ENCODE assay signal across 20 cellular contexts in genomic region chr2:211836409-211836808, GRCh38.
DNase-seq lines count a peak whose midpoint lies in the region; ATAC-seq and TF ChIP-seq lines count a peak whose summit lies in the region.
"Had no signal": no experiment of that assay in that cellular context is flagged by ENCODE, and none has a peak within 500 bp of the region (broad histone marks: within the 10 kb centered on the region; RNA-seq: fewer than 3 reads in every experiment).

No MANE protein-coding gene starts in this region.

- H3K27ac ChIP-seq in GM23338 (ENCODE audit: low read depth) (no peak overlapping the region), left lung (no peak overlapping the region)
- H3K27ac ChIP-seq: gastrocnemius medialis, psoas muscle, vagina, WERI-Rb-1 had no signal

- peaks cover 8% of the 10 kb centered on the region for H3K4me1 Mint-ChIP-seq in GM23338
- H3K4me1 Mint-ChIP-seq: activated naive CD8-positive, alpha-beta T cell treated with anti-CD3 and anti-CD28 coated beads for 36 hours; mesothelial cell of epicardium had no signal

- no peaks in the 10 kb centered on the region for H3K9me3 Mint-ChIP-seq in GM23338
- H3K9me3 Mint-ChIP-seq: mesothelial cell of epicardium; T-helper 1 cell treated with Interleukin-12 subunit alpha and Interleukin-12 subunit beta and Interleukin-4 antibody, amounts not matched to agents 30 μg/mL and 1 μg/mL, for 36 hours had no signal

- no peak overlapping the region for H2AFZ ChIP-seq in GM23338

- intact Hi-C loops in left lung (cut with DNase I): no loop called here

- ATAC-seq in GM23338 (no peak), left lung (peak; percentile 82), HG03108 (IDR thresholded peaks at IDR 0.05; ENCODE audit: unreplicated experiment) (no peak)
- ATAC-seq: activated CD8-positive, alpha-beta T cell treated with anti-CD3 and anti-CD28 coated beads for 36 hours; activated T-cell treated with anti-CD3 and anti-CD28 coated beads, Interleukin-2, amount 50 U/mL, for 72 hours; gastrocnemius medialis; psoas muscle had no signal

- no peak overlapping the region for H3K4me2 ChIP-seq in GM23338

- no peaks in the 10 kb centered on the region for H3K27me3 ChIP-seq in GM23338 (ENCODE audit: insufficient read depth)
- no peaks in the 10 kb centered on the region for H3K27me3 ChIP-seq in left lung
- H3K27me3 ChIP-seq: gastrocnemius medialis, vagina had no signal

- H3K9me2 ChIP-seq in GM23338 (ENCODE audit: insufficient read depth): no peaks in the 10 kb centered on the region

- H3K27me3 Mint-ChIP-seq in GM23338 (ENCODE audit: insufficient read depth, low read depth, poor library complexity): no peaks in the 10 kb centered on the region
- H3K27me3 Mint-ChIP-seq: activated CD8-positive, alpha-beta T cell treated with anti-CD3 and anti-CD28 coated beads for 36 hours; activated naive CD8-positive, alpha-beta T cell treated with anti-CD3 and anti-CD28 coated beads for 36 hours had no signal

- H3K79me2 ChIP-seq in GM23338 (replicated peaks; ENCODE audit: insufficient read depth): no peaks in the 10 kb centered on the region

- no peaks in the 10 kb centered on the region for H3F3A ChIP-seq in GM23338 (replicated peaks; ENCODE audit: low read depth)

- no peak overlapping the region for H3K4me3 ChIP-seq in GM23338
- no peak overlapping the region for H3K4me3 ChIP-seq in left lung
- H3K4me3 ChIP-seq: gastrocnemius medialis, psoas muscle, vagina had no signal

- H3K4me1 ChIP-seq in GM23338 (ENCODE audit: insufficient read depth) (no peaks in the 10 kb centered on the region), left lung (no peaks in the 10 kb centered on the region)
- H3K4me1 ChIP-seq: gastrocnemius medialis, psoas muscle, vagina had no signal

- DNase-seq in GM23338 (ENCODE audit: low spot score) (no peak), NCI-H146 (lab: John Stamatoyannopoulos, UW) (peak; percentile 70), NCI-H69 (lab: John Stamatoyannopoulos, UW) (peak; percentile 78), left lung (no peak), OCI-M1 (lab: John Stamatoyannopoulos, UW) (no peak), dermis blood vessel endothelial cell (no peak)
- DNase-seq: activated CD8-positive, alpha-beta T cell treated with anti-CD3 and anti-CD28 coated beads for 36 hours; activated naive CD8-positive, alpha-beta T cell treated with anti-CD3 and anti-CD28 coated beads for 36 hours; activated T-cell treated with anti-CD3 and anti-CD28 coated beads, Interleukin-2, amount 50 U/mL, for 72 hours; AML-193; cortex of kidney; gastrocnemius medialis; Kasumi-1; psoas muscle; Right ventricle myocardium superior; WERI-Rb-1 had no signal

- no peaks in the 10 kb centered on the region for H3K9me3 ChIP-seq in left lung
- H3K9me3 ChIP-seq: gastrocnemius medialis, psoas muscle, vagina had no signal

- TF ChIP-seq CTCF in GM23338 (conservative IDR thresholded peaks at IDR 0.05; ENCODE audit: low read depth in 2 of 2): no peak
- TF ChIP-seq CTCF in left lung (IDR thresholded peaks at IDR 0.05): no peak

- H3K4me3 Mint-ChIP-seq in GM23338: no peak overlapping the region
- H3K4me3 Mint-ChIP-seq: activated CD8-positive, alpha-beta T cell treated with anti-CD3 and anti-CD28 coated beads for 36 hours; activated naive CD8-positive, alpha-beta T cell treated with anti-CD3 and anti-CD28 coated beads for 36 hours; activated T-cell treated with anti-CD3 and anti-CD28 coated beads, Interleukin-2, amount 50 U/mL, for 72 hours; mesothelial cell of epicardium; T-helper 1 cell treated with Interleukin-12 subunit alpha and Interleukin-12 subunit beta and Interleukin-4 antibody, amounts not matched to agents 30 μg/mL and 1 μg/mL, for 36 hours had no signal

- H3K36me3 ChIP-seq in GM23338 (ENCODE audit: insufficient read depth) (no peaks in the 10 kb centered on the region), left lung (no peaks in the 10 kb centered on the region)
- H3K36me3 ChIP-seq: gastrocnemius medialis, vagina, WERI-Rb-1 had no signal

- no peaks in the 10 kb centered on the region for H3K36me3 Mint-ChIP-seq in GM23338 (ENCODE audit: low read depth)
- H3K36me3 Mint-ChIP-seq: activated naive CD8-positive, alpha-beta T cell treated with anti-CD3 and anti-CD28 coated beads for 36 hours; mesothelial cell of epicardium had no signal

- peak overlapping the region; percentile 7; the same call in 1 of the 2 replicates for H3K27ac Mint-ChIP-seq in GM23338
- H3K27ac Mint-ChIP-seq: activated CD8-positive, alpha-beta T cell treated with anti-CD3 and anti-CD28 coated beads for 36 hours; activated naive CD8-positive, alpha-beta T cell treated with anti-CD3 and anti-CD28 coated beads for 36 hours; activated T-cell treated with anti-CD3 and anti-CD28 coated beads, Interleukin-2, amount 50 U/mL, for 72 hours; mesothelial cell of epicardium; T-helper 1 cell treated with Interleukin-12 subunit alpha and Interleukin-12 subunit beta and Interleukin-4 antibody, amounts not matched to agents 30 μg/mL and 1 μg/mL, for 36 hours had no signal

- no peaks in the 10 kb centered on the region for H4K20me1 ChIP-seq in GM23338 (replicated peaks; ENCODE audit: insufficient read depth)

TF ChIP-seq in GM23338, 12 proteins besides CTCF, POLR2A, EP300 and RAD21 (continues in another document):
- TF ChIP-seq REST (IDR thresholded peaks at IDR 0.05; ENCODE audit: unreplicated experiment): no peak

Comparison
In these comparisons a context has a peak if more than half of its experiments do, and no peak if none do; other contexts are left out.
1. DNase-seq: peak in NCI-H146 (single experiment) and NCI-H69 (single experiment); none in GM23338 (single experiment), left lung (0 of 2), OCI-M1 (single experiment) and dermis blood vessel endothelial cell (single experiment).